Comparison of ENCODE assay signal across 20 cellular contexts in genomic region chr16:63684702-63685101, GRCh38.
DNase-seq lines count a peak whose midpoint lies in the region; ATAC-seq and TF ChIP-seq lines count a peak whose summit lies in the region.
"Had no signal": no experiment of that assay in that cellular context is flagged by ENCODE, and none has a peak within 500 bp of the region (broad histone marks: within the 10 kb centered on the region; RNA-seq: fewer than 3 reads in every experiment).

No MANE protein-coding gene starts in this region.

- H4K5ac ChIP-seq in H9 (ENCODE audit: insufficient read length, low read depth, low read length) (no peak overlapping the region), mesendoderm (ENCODE audit: low read length) (no peak overlapping the region)

- no peaks in the 10 kb centered on the region for H3K27me3 ChIP-seq in H9 (ENCODE audit: insufficient read depth, low read length)
- H3K27me3 ChIP-seq in NT2/D1 (ENCODE audit: insufficient read depth, insufficient read length) = no peaks in the 10 kb centered on the region
- no peaks in the 10 kb centered on the region for H3K27me3 ChIP-seq in endodermal cell (ENCODE audit: control insufficient read depth, insufficient read depth, low read length, poor library complexity, severe bottlenecking)
- H3K27me3 ChIP-seq in mesendoderm (ENCODE audit: insufficient read depth, low read length, poor library complexity) = no peaks in the 10 kb centered on the region
- H3K27me3 ChIP-seq: BE2C, MG63 had no signal

- no peak overlapping the region for H3K9ac ChIP-seq in H9 (ENCODE audit: extremely low read depth, insufficient read length, low read length)
- no peak overlapping the region for H3K9ac ChIP-seq in NT2/D1 (ENCODE audit: insufficient read length, low read depth)
- H3K9ac ChIP-seq in endodermal cell (ENCODE audit: extremely low read depth, low read length, poor library complexity, severe bottlenecking) = no peak overlapping the region
- no peak overlapping the region for H3K9ac ChIP-seq in mesendoderm (ENCODE audit: low read length)
- H3K9ac ChIP-seq: GM23248 had no signal

- H2BK120ac ChIP-seq in H9 (ENCODE audit: low read depth, low read length, poor library complexity, severe bottlenecking) (no peak overlapping the region), mesendoderm (ENCODE audit: low read depth, low read length) (no peak overlapping the region)

- H3K14ac ChIP-seq in H9 (ENCODE audit: insufficient read depth, low read length) = no peak overlapping the region

- H3K4ac ChIP-seq in H9 (ENCODE audit: low read depth, low read length) (no peak overlapping the region), mesendoderm (ENCODE audit: low read depth, low read length) (no peak overlapping the region)

- H3K23me2 ChIP-seq in H9 (ENCODE audit: insufficient read length, low read depth, low read length, poor library complexity, severe bottlenecking) = no peaks in the 10 kb centered on the region

- H3K79me2 ChIP-seq in H9 (ENCODE audit: insufficient read depth, low read length) (no peaks in the 10 kb centered on the region), mesendoderm (ENCODE audit: control insufficient read depth, insufficient read depth, low read length) (no peaks in the 10 kb centered on the region)

- H2BK12ac ChIP-seq in H9 (ENCODE audit: insufficient read length, low read depth, low read length) = no peak overlapping the region

- H3K23ac ChIP-seq in H9 (ENCODE audit: insufficient read length, low read depth, low read length) (no peak overlapping the region), mesendoderm (ENCODE audit: low read length) (no peak overlapping the region)

- H3K56ac ChIP-seq in H9 (ENCODE audit: insufficient read length, low read depth, low read length) (no peak overlapping the region), mesendoderm (ENCODE audit: low read length) (no peak overlapping the region)

- H3K79me1 ChIP-seq in H9 (ENCODE audit: insufficient read depth, low read depth, low read length, poor library complexity, severe bottlenecking) (no peaks in the 10 kb centered on the region), mesendoderm (ENCODE audit: low read length) (no peaks in the 10 kb centered on the region)

- H2AK5ac ChIP-seq in H9 (ENCODE audit: insufficient read length, low read length) (no peak overlapping the region), mesendoderm (ENCODE audit: low read length) (no peak overlapping the region)

- H3K9me3 Mint-ChIP-seq in H9 (peaks cover 0 to 3% of the 10 kb centered on the region in 2 experiments; a peak in 3 of 5 replicates), endodermal cell (no peaks in the 10 kb centered on the region), immature natural killer cell (peaks cover 15 to 60% (median 24%) of the 10 kb centered on the region in 6 donors)

- ATAC-seq in GM18858 (IDR thresholded peaks at IDR 0.05; ENCODE audit: unreplicated experiment) = no peak
- ATAC-seq: PC-3 had no signal

- no peak overlapping the region for H2AFZ ChIP-seq in H9 (ENCODE audit: low read length)
- H2AFZ ChIP-seq: GM23248 had no signal

- H2BK5ac ChIP-seq in H9 (ENCODE audit: insufficient read length, low read length) (no peak overlapping the region), mesendoderm (ENCODE audit: low read length) (no peak overlapping the region)

- H4K20me1 ChIP-seq in H9 (ENCODE audit: control insufficient read depth, insufficient read depth, insufficient read length) = no peaks in the 10 kb centered on the region

- peak; percentile 51 for DNase-seq in H9
- DNase-seq in NT2/D1 (ENCODE audit: low read depth, low spot score) = peak; percentile 3
- DNase-seq in endodermal cell = peak; percentile 59
- DNase-seq in mesendoderm = peak; percentile 42
- DNase-seq in immature natural killer cell = no peak
- DNase-seq in NCI-H1436 treated with DMSO at 0.1 percent for 48 hours (lab: John Stamatoyannopoulos, UW) = no peak
- DNase-seq: BE2C, DMS79 treated with DMSO at 0.1 percent for 48 hours, GM23248, MG63, NCI-H1092, NCI-H1436, NCI-H2081, NCI-H2171 treated with DMSO at 0.1 percent for 48 hours, NCI-H526, PC-3, SHP77, SW 1271 had no signal

- H3K4me1 Mint-ChIP-seq in H9 (peaks cover 4 to 6% of the 10 kb centered on the region in 2 experiments; a peak in 3 of 4 replicates), endodermal cell (no peaks in the 10 kb centered on the region), immature natural killer cell (no peaks in the 10 kb centered on the region)

- H3K36me3 Mint-ChIP-seq in H9 (ENCODE audit: insufficient read depth in 1 of 3, low read depth in 3 of 3) = peaks cover 0 to 6% (median 0%) of the 10 kb centered on the region in 3 experiments; a peak in 3 of 7 replicates
- H3K36me3 Mint-ChIP-seq in endodermal cell (ENCODE audit: low read depth) = no peaks in the 10 kb centered on the region
- no peaks in the 10 kb centered on the region for H3K36me3 Mint-ChIP-seq in immature natural killer cell

- H3K27me3 Mint-ChIP-seq in H9 (ENCODE audit: low read depth) (no peaks in the 10 kb centered on the region), endodermal cell (ENCODE audit: insufficient read depth) (no peaks in the 10 kb centered on the region), immature natural killer cell (ENCODE audit: low read depth in 3 of 3) (peaks cover 0 to 2% (median 2%) of the 10 kb centered on the region in 3 donors)

- H3K4me1 ChIP-seq in H9 (ENCODE audit: insufficient read depth, low read length) (no peaks in the 10 kb centered on the region), NT2/D1 (ENCODE audit: insufficient read depth, insufficient read length) (no peaks in the 10 kb centered on the region), endodermal cell (ENCODE audit: control insufficient read depth, insufficient read depth, low read length) (no peaks in the 10 kb centered on the region), mesendoderm (ENCODE audit: control insufficient read depth, low read depth, low read length) (no peaks in the 10 kb centered on the region)
- H3K4me1 ChIP-seq: BE2C had no signal

- no peak overlapping the region for H4K8ac ChIP-seq in H9 (replicated peaks; ENCODE audit: insufficient read length, low read depth, low read length)
- H4K8ac ChIP-seq in mesendoderm (ENCODE audit: low read depth, low read length) = no peak overlapping the region

- H3K27ac ChIP-seq in H9 (ENCODE audit: insufficient read length, low read depth, low read length) (no peak overlapping the region), endodermal cell (ENCODE audit: low read depth, low read length) (no peak overlapping the region), mesendoderm (ENCODE audit: low read depth, low read length) (no peak overlapping the region)
- H3K27ac ChIP-seq: GM23248, SK-N-MC had no signal

- H3K4me3 ChIP-seq in NT2/D1 (ENCODE audit: insufficient read length, low read depth) (no peak overlapping the region), endodermal cell (ENCODE audit: low read length) (no peak overlapping the region), mesendoderm (ENCODE audit: low read length) (no peak overlapping the region)
- H3K4me3 ChIP-seq: GM23248, MG63, SK-N-MC had no signal

- H3K4me2 ChIP-seq in H9 (ENCODE audit: insufficient read depth, insufficient read length, low read length) = no peak overlapping the region
- no peak overlapping the region for H3K4me2 ChIP-seq in mesendoderm (ENCODE audit: low read length)

- no CpG with 5 or more reads among the region's 3 CpGs for WGBS in H9 (ENCODE audit: extremely low coverage, insufficient read length, low lambda C conversion rate)
- WGBS in endodermal cell (ENCODE audit: insufficient coverage in 1 of 2, insufficient read length in 1 of 2), 2 experiments = 50 to 63% methylated on average over 2 to 3 of the region's 3 CpGs
- WGBS in mesendoderm (ENCODE audit: extremely low coverage, insufficient coverage, low lambda C conversion rate) = no CpG with 5 or more reads among the region's 3 CpGs

- no peaks in the 10 kb centered on the region for H3K36me3 ChIP-seq in NT2/D1 (ENCODE audit: insufficient read depth, insufficient read length, low read length)
- no peaks in the 10 kb centered on the region for H3K36me3 ChIP-seq in endodermal cell (ENCODE audit: control insufficient read depth, insufficient read depth, low read length)
- no peaks in the 10 kb centered on the region for H3K36me3 ChIP-seq in mesendoderm (ENCODE audit: control insufficient read depth, insufficient read depth, low read length)
- H3K36me3 ChIP-seq: BE2C, MG63 had no signal

- H3K4me3 Mint-ChIP-seq in H9 (no peak overlapping the region), endodermal cell (no peak overlapping the region), immature natural killer cell (no peak overlapping the region)

- no peak overlapping the region for H3K27ac Mint-ChIP-seq in H9
- H3K27ac Mint-ChIP-seq in endodermal cell = no peak overlapping the region
- H3K27ac Mint-ChIP-seq in immature natural killer cell = no peak overlapping the region

- H2BK15ac ChIP-seq in H9 (ENCODE audit: low read depth, low read length) = no peak overlapping the region
- H2BK15ac ChIP-seq in mesendoderm (replicated peaks; ENCODE audit: low read depth) = no peak overlapping the region

- TF ChIP-seq CTCF in H9 (conservative IDR thresholded peaks at IDR 0.05) = peak; percentile 17; the same call in 2 of the 3 replicates
- peak; percentile 43 for TF ChIP-seq CTCF in endodermal cell (conservative IDR thresholded peaks at IDR 0.05)

- H3K18ac ChIP-seq in H9 (ENCODE audit: insufficient read length, low read depth, low read length) = no peak overlapping the region
- H3K18ac ChIP-seq in mesendoderm (ENCODE audit: low read length) = no peak overlapping the region

- no peak overlapping the region for H4K91ac ChIP-seq in H9 (ENCODE audit: insufficient read length, low read depth, low read length)

- no peak overlapping the region for H3T11ph ChIP-seq in H9 (ENCODE audit: low read length)

- H2BK20ac ChIP-seq in H9 (ENCODE audit: low read depth, low read length, poor library complexity, severe bottlenecking) = no peak overlapping the region

- no peaks in the 10 kb centered on the region for H3K9me3 ChIP-seq in H9 (ENCODE audit: control insufficient read depth, low read depth, low read length)
- H3K9me3 ChIP-seq in NT2/D1 (ENCODE audit: insufficient read depth, low read length) = no peaks in the 10 kb centered on the region
- no peaks in the 10 kb centered on the region for H3K9me3 ChIP-seq in endodermal cell (ENCODE audit: control insufficient read depth, low read length)
- H3K9me3 ChIP-seq: BE2C, MG63 had no signal

Comparison
In these comparisons a context has a peak if more than half of its experiments do, and no peak if none do; other contexts are left out.
1. DNase-seq: peak in H9 (single experiment), NT2/D1 (single experiment), endodermal cell (single experiment) and mesendoderm (single experiment); none in immature natural killer cell (0 of 3) and NCI-H1436 treated with DMSO at 0.1 percent for 48 hours (single experiment).